Comparison of ENCODE assay signal across 2 cellular contexts in genomic region chr4:128303986-128304385, GRCh38.
TF ChIP-seq lines count a peak whose summit lies in the region.

No MANE protein-coding gene starts in this region.

TF ChIP-seq in IMR-90, 13 proteins besides CTCF, POLR2A, EP300 and RAD21:
- no peak for TF ChIP-seq RFX5 (IDR thresholded peaks at IDR 0.05; ENCODE audit: low read depth, low read length)
- no peak for TF ChIP-seq BHLHE40 (IDR thresholded peaks at IDR 0.05; ENCODE audit: low read depth, low read length)
- no peak for TF ChIP-seq RCOR1 (IDR thresholded peaks at IDR 0.05; ENCODE audit: insufficient replicate concordance, low read length)
- no peak for TF ChIP-seq MXI1 (IDR thresholded peaks at IDR 0.05; ENCODE audit: borderline replicate concordance, low read depth, low read length)
- TF ChIP-seq ELK1 (IDR thresholded peaks at IDR 0.05; ENCODE audit: borderline replicate concordance, low read depth, low read length): no peak
- no peak for TF ChIP-seq USF2 (IDR thresholded peaks at IDR 0.05; ENCODE audit: low read depth, low read length)
- no peak for TF ChIP-seq FOS (IDR thresholded peaks at IDR 0.05; ENCODE audit: low read depth, low read length)

TF ChIP-seq in endothelial cell of umbilical vein, 7 proteins besides CTCF, POLR2A, EP300 and RAD21:
- TF ChIP-seq FOS (IDR thresholded peaks at IDR 0.05; ENCODE audit: borderline replicate concordance, insufficient read depth, low read length) (peak; percentile 12), JUN (IDR thresholded peaks at IDR 0.05; ENCODE audit: borderline replicate concordance, insufficient read depth, insufficient read length, low read depth) (no peak), GATA2 (IDR thresholded peaks at IDR 0.05; ENCODE audit: insufficient read depth, insufficient read length, low read depth, low read length) (peak; percentile 45)
